ENCODE assay signal across 9 cellular contexts in the genomic region with DNA sequence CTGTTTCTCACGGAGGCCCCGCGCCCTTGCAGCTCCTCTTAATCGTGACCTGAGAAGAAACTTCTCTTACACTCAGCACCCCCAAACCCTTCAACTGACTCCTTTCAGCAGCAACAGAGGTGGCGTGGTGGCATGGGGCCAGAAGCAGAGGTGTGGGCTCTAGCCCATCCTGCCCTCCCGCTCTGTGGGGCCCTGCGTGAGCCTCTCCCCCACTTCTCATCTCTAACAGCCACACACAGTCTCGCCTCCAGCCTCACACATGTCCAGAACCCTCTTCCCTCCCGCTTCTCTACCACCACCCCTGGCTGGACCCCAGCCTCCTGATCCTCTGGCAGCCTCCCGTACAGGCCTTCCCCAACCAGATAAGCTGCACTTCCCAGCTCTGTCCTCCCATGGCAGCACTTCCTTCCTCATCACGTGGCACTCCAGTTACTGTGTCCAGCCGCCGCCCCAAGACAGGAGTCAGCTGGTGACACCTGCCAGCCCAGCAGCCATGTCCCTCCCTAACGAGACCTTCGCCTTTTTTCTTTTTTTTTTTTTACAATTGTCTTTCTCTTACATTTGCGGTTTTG. TPM values are rescaled to one million over a fixed set of nuclear protein-coding genes. Genes with fewer than 3 reads are reported as not detected.
DNase-seq lines count a peak whose midpoint lies in the region; ATAC-seq and TF ChIP-seq lines count a peak whose summit lies in the region.
"Had no signal": no experiment of that assay in that cellular context is flagged by ENCODE, and none has a peak within 500 bp of the region (broad histone marks: within the 10 kb centered on the region; RNA-seq: fewer than 3 reads in every experiment).

No MANE protein-coding gene starts in this region.

- H3K4me2 ChIP-seq in GM23338 (no peak overlapping the region), SU-DHL-6 (ENCODE audit: low read depth, low read length, poor library complexity, severe bottlenecking) (peak overlapping the region; percentile 59)

- H3K27me3 ChIP-seq in CD8-positive, alpha-beta T cell (ENCODE audit: insufficient read depth, low read length) = no peaks in the 10 kb centered on the region
- no peaks in the 10 kb centered on the region for H3K27me3 ChIP-seq in GM23338 (ENCODE audit: insufficient read depth)
- no peaks in the 10 kb centered on the region for H3K27me3 ChIP-seq in SU-DHL-6 (ENCODE audit: low read length)
- no peaks in the 10 kb centered on the region for H3K27me3 ChIP-seq in skeletal muscle tissue (ENCODE audit: control insufficient read depth in 3 of 3, insufficient read depth in 3 of 3, low read length in 3 of 3)
- H3K27me3 ChIP-seq: pancreas had no signal

- ATAC-seq in CD8-positive, alpha-beta T cell = no peak
- ATAC-seq in GM23338 (no peak), GM21360 (IDR thresholded peaks at IDR 0.05; ENCODE audit: unreplicated experiment) (no peak)
- ATAC-seq in effector memory CD8-positive, alpha-beta T cell (replicated peaks) = peak; percentile 6

- H2AFZ ChIP-seq in GM23338 = no peak overlapping the region
- H2AFZ ChIP-seq in SU-DHL-6 (ENCODE audit: low read depth, low read length, severe bottlenecking) = peak overlapping the region; percentile 64

- H3K9ac ChIP-seq in SU-DHL-6 (ENCODE audit: low read length) = peak overlapping the region; percentile 52
- H3K9ac ChIP-seq in skeletal muscle tissue (ENCODE audit: low read depth in 1 of 3, low read length in 3 of 3) = no peak overlapping the region

- H3K4me1 ChIP-seq in CD8-positive, alpha-beta T cell (ENCODE audit: insufficient read depth, low read length) = peaks cover 64% of the 10 kb centered on the region
- peaks cover 5% of the 10 kb centered on the region for H3K4me1 ChIP-seq in GM23338 (ENCODE audit: insufficient read depth)
- peaks cover 45 to 53% (median 52%) of the 10 kb centered on the region in 3 donors for H3K4me1 ChIP-seq in skeletal muscle tissue (ENCODE audit: control insufficient read depth in 3 of 3, insufficient read depth in 3 of 3, low read length in 3 of 3)

- POLR2A ChIA-PET in CD8-positive, alpha-beta T cell (lab: Charles Lee) = interaction anchor here (0.6 to 5.9 kb wide), 8 partner anchors 8 to 226 kb away, joined by 3 to 68 read pairs (median 6); a partner anchor contains a TSS

- no peaks in the 10 kb centered on the region for H3K9me3 ChIP-seq in CD8-positive, alpha-beta T cell (ENCODE audit: low read length)
- no peaks in the 10 kb centered on the region for H3K9me3 ChIP-seq in SU-DHL-6 (ENCODE audit: insufficient read depth, low read length)
- no peaks in the 10 kb centered on the region for H3K9me3 ChIP-seq in skeletal muscle tissue (ENCODE audit: control insufficient read depth in 3 of 3, low read length in 3 of 3)
- H3K9me3 ChIP-seq: pancreas had no signal

- H3K9me2 ChIP-seq in GM23338 (ENCODE audit: insufficient read depth) = no peaks in the 10 kb centered on the region
- no peaks in the 10 kb centered on the region for H3K9me2 ChIP-seq in SU-DHL-6 (replicated peaks; ENCODE audit: insufficient read depth, low read length)

- CTCF ChIA-PET in CD8-positive, alpha-beta T cell (lab: Charles Lee) = interaction anchor here (0.7 to 5.8 kb wide), 2 partner anchors 59 to 212 kb away, joined by 3 to 64 read pairs; no protein-coding TSS in a partner anchor

- DNase-seq in CD8-positive, alpha-beta T cell = peak in 3 of 7 experiments; percentile 48 to 58 (median 57)
- DNase-seq in GM23338 (ENCODE audit: low spot score) (no peak), NCI-H345 (lab: John Stamatoyannopoulos, UW) (no peak), DMS 273 treated with DMSO at 0.1 percent for 48 hours (lab: John Stamatoyannopoulos, UW) (no peak)
- peak; percentile 38 to 46 (median 39) for DNase-seq in effector memory CD8-positive, alpha-beta T cell

- H3K36me3 Mint-ChIP-seq in CD8-positive, alpha-beta T cell = peaks cover 19% of the 10 kb centered on the region
- no peaks in the 10 kb centered on the region for H3K36me3 Mint-ChIP-seq in GM23338 (ENCODE audit: low read depth)
- peaks cover 29% of the 10 kb centered on the region for H3K36me3 Mint-ChIP-seq in effector memory CD8-positive, alpha-beta T cell (ENCODE audit: insufficient read depth)

- H3K9me3 Mint-ChIP-seq in CD8-positive, alpha-beta T cell = no peaks in the 10 kb centered on the region
- no peaks in the 10 kb centered on the region for H3K9me3 Mint-ChIP-seq in GM23338
- no peaks in the 10 kb centered on the region for H3K9me3 Mint-ChIP-seq in effector memory CD8-positive, alpha-beta T cell

- H3K79me2 ChIP-seq in GM23338 (replicated peaks; ENCODE audit: insufficient read depth) (no peaks in the 10 kb centered on the region), SU-DHL-6 (ENCODE audit: insufficient read depth, low read length) (no peaks in the 10 kb centered on the region)

- H3K27ac ChIP-seq in CD8-positive, alpha-beta T cell (ENCODE audit: low read depth, low read length) = peak overlapping the region; percentile 90
- H3K27ac ChIP-seq in GM23338 (ENCODE audit: low read depth) (no peak overlapping the region), SU-DHL-6 (ENCODE audit: low read depth, low read length) (peak overlapping the region; percentile 88), skeletal muscle tissue (ENCODE audit: low read depth, low read length) (peak overlapping the region; percentile 66)

- no peaks in the 10 kb centered on the region for H3K36me3 ChIP-seq in CD8-positive, alpha-beta T cell (ENCODE audit: insufficient read depth, low read length)
- no peaks in the 10 kb centered on the region for H3K36me3 ChIP-seq in GM23338 (ENCODE audit: insufficient read depth)
- no peaks in the 10 kb centered on the region for H3K36me3 ChIP-seq in SU-DHL-6 (ENCODE audit: low read length)
- peaks cover 0 to 5% (median 2%) of the 10 kb centered on the region in 3 donors for H3K36me3 ChIP-seq in skeletal muscle tissue (ENCODE audit: control insufficient read depth in 3 of 3, insufficient read depth in 3 of 3, low read length in 3 of 3)

- peaks cover 85% of the 10 kb centered on the region for H3K4me1 Mint-ChIP-seq in CD8-positive, alpha-beta T cell (ENCODE audit: low read depth)
- H3K4me1 Mint-ChIP-seq in GM23338 = peaks cover 33% of the 10 kb centered on the region
- H3K4me1 Mint-ChIP-seq in effector memory CD8-positive, alpha-beta T cell (ENCODE audit: low read depth in 2 of 2) = peaks cover 61 to 62% of the 10 kb centered on the region in 2 donors

- H3F3A ChIP-seq in GM23338 (replicated peaks; ENCODE audit: low read depth) (no peaks in the 10 kb centered on the region), SU-DHL-6 (ENCODE audit: insufficient read depth) (peaks cover 25% of the 10 kb centered on the region)

- no peaks in the 10 kb centered on the region for H4K20me1 ChIP-seq in GM23338 (replicated peaks; ENCODE audit: insufficient read depth)
- H4K20me1 ChIP-seq in SU-DHL-6 (ENCODE audit: low read depth, low read length) = no peaks in the 10 kb centered on the region

- no peak for TF ChIP-seq CTCF in CD8-positive, alpha-beta T cell (IDR thresholded peaks at IDR 0.05)
- TF ChIP-seq CTCF in GM23338 (conservative IDR thresholded peaks at IDR 0.05; ENCODE audit: low read depth in 2 of 2) = no peak
- TF ChIP-seq CTCF in SU-DHL-6 (IDR thresholded peaks at IDR 0.05; ENCODE audit: insufficient read depth, low read length, poor library complexity, severe bottlenecking) = no peak

- peak overlapping the region; percentile 70 for H3K4me3 Mint-ChIP-seq in CD8-positive, alpha-beta T cell
- H3K4me3 Mint-ChIP-seq in GM23338 = no peak overlapping the region
- peak overlapping the region; percentile 61 to 74 for H3K4me3 Mint-ChIP-seq in effector memory CD8-positive, alpha-beta T cell

- intact Hi-C loops in CD8-positive, alpha-beta T cell (cut with DNase I, micrococcal nuclease) = no loop called here

- no peaks in the 10 kb centered on the region for H3K27me3 Mint-ChIP-seq in CD8-positive, alpha-beta T cell (ENCODE audit: low read depth)
- H3K27me3 Mint-ChIP-seq in GM23338 (ENCODE audit: insufficient read depth, low read depth, poor library complexity) = peaks cover 3% of the 10 kb centered on the region
- H3K27me3 Mint-ChIP-seq in effector memory CD8-positive, alpha-beta T cell = no peaks in the 10 kb centered on the region

- H3K27ac Mint-ChIP-seq in CD8-positive, alpha-beta T cell = peak overlapping the region; percentile 98
- H3K27ac Mint-ChIP-seq in GM23338 = peak overlapping the region; percentile 60; the same call in 1 of the 2 replicates
- H3K27ac Mint-ChIP-seq in effector memory CD8-positive, alpha-beta T cell = peak overlapping the region; percentile 90 to 98

- H3K4me3 ChIP-seq in CD8-positive, alpha-beta T cell (ENCODE audit: low read depth, low read length) = no peak overlapping the region
- H3K4me3 ChIP-seq in GM23338 (no peak overlapping the region), SU-DHL-6 (ENCODE audit: insufficient read depth, low read length, poor library complexity, severe bottlenecking) (peak overlapping the region; percentile 2), skeletal muscle tissue (ENCODE audit: low read length in 3 of 3) (no peak overlapping the region)
- H3K4me3 ChIP-seq: pancreas had no signal

TF ChIP-seq in GM23338, 12 proteins besides CTCF, POLR2A, EP300 and RAD21 (continues in another document):
- TF ChIP-seq STAT1 (IDR thresholded peaks at IDR 0.05; ENCODE audit: unreplicated experiment) (no peak), EZH2 (IDR thresholded peaks at IDR 0.05; ENCODE audit: low read depth, unreplicated experiment) (no peak), CREB1 (CRISPR knock-in tag; IDR thresholded peaks at IDR 0.05; ENCODE audit: low read depth) (no peak), ZNF114 (CRISPR knock-in tag; IDR thresholded peaks at IDR 0.05) (no peak), EZH2phosphoT487 (IDR thresholded peaks at IDR 0.05; ENCODE audit: unreplicated experiment) (no peak), NANOG (IDR thresholded peaks at IDR 0.05; ENCODE audit: borderline replicate concordance) (no peak), JUNB (IDR thresholded peaks at IDR 0.05; ENCODE audit: unreplicated experiment) (no peak), POLR2AphosphoS5 (IDR thresholded peaks at IDR 0.05; ENCODE audit: low read depth) (no peak)
- TF ChIP-seq, protein P1, sequence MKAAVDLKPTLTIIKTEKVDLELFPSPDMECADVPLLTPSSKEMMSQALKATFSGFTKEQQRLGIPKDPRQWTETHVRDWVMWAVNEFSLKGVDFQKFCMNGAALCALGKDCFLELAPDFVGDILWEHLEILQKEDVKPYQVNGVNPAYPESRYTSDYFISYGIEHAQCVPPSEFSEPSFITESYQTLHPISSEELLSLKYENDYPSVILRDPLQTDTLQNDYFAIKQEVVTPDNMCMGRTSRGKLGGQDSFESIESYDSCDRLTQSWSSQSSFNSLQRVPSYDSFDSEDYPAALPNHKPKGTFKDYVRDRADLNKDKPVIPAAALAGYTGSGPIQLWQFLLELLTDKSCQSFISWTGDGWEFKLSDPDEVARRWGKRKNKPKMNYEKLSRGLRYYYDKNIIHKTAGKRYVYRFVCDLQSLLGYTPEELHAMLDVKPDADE (IDR thresholded peaks at IDR 0.05) = no peak

RNA-seq across cellular contexts. Expression of a gene that starts 30.5 kb away (rescaled TPM):
- total RNA-seq in CD8-positive, alpha-beta T cell = 10 to 100 TPM; 29.6 to 30.1 TPM
- total RNA-seq in GM23338 (2014; rRNA removed; shearing (Covaris generic)) = 30.6 and 33.9 TPM in 2 replicates
- 47.2 and 50.8 TPM in 2 replicates for polyA plus RNA-seq in GM23338 (2016; fragmentation: Nextera tagmentation; extraction: Ambion mirVana)
- 51.7 TPM for total RNA-seq in skeletal muscle tissue

RNA-seq across cellular contexts. Expression of a gene that starts 34.8 kb away (rescaled TPM):
- total RNA-seq in CD8-positive, alpha-beta T cell = 10 to 100 TPM; 17.6 to 22.6 TPM
- 5.1 and 9.1 TPM in 2 replicates for total RNA-seq in GM23338 (2014; rRNA removed; shearing (Covaris generic))
- polyA plus RNA-seq in GM23338 (2016; fragmentation: Nextera tagmentation; extraction: Ambion mirVana) = 3.8 and 5.7 TPM in 2 replicates
- total RNA-seq in skeletal muscle tissue = 2.1 TPM

Comparison
In these comparisons a context has a peak if more than half of its experiments do, and no peak if none do; other contexts are left out.
1. DNase-seq: peak in effector memory CD8-positive, alpha-beta T cell (3 of 3); none in GM23338 (single experiment), NCI-H345 (single experiment) and DMS 273 treated with DMSO at 0.1 percent for 48 hours (single experiment).
2. Peak in every context shown above with its lines, with median percentiles within 50 percentile points of each other: H3K27ac Mint-ChIP-seq.